In the genomic region with DNA sequence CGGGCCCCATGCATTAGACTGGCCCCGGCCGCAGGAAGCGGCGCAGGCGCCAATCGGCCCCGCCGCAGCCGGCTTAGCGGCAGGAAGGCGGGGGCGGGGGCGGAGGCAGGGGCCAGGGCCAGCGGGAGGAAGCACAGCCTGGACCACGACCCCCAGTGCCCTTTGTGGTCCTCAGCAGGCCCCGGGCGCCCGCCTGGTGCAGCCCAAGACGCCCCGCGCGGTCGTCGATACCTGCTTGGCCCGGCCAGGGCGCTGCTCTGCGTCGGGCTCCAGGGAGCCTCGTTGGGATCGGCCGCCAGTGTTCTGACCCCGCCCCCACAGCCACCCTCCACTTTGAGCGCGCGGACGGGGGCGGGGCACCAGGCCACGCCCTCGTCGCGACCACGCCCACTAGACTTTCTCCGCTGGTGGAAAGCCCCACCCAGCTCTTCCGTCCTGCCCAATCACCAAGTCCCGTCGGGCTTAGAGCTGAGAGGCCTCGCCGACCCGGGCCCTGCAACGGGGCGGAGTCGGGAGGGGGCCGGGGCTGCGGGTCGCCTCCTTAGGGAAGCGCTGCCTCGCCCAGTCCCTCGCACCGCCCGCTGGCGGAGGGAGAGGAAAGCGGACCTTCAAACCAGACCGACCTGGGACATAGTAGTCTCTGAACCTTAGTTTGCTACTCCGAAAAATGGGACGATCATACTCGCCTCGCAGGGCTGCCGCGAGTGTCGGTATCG, we compare ENCODE assay signal across 7 cellular contexts. TPM values are rescaled to one million over a fixed set of nuclear protein-coding genes. Genes with fewer than 3 reads are reported as not detected.
DNase-seq lines count a peak whose midpoint lies in the region; ATAC-seq, FAIRE-seq and TF ChIP-seq lines count a peak whose summit lies in the region.

A gene with protein sequence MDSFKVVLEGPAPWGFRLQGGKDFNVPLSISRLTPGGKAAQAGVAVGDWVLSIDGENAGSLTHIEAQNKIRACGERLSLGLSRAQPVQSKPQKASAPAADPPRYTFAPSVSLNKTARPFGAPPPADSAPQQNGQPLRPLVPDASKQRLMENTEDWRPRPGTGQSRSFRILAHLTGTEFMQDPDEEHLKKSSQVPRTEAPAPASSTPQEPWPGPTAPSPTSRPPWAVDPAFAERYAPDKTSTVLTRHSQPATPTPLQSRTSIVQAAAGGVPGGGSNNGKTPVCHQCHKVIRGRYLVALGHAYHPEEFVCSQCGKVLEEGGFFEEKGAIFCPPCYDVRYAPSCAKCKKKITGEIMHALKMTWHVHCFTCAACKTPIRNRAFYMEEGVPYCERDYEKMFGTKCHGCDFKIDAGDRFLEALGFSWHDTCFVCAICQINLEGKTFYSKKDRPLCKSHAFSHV (minus strand): TSS at position 308 of the 716 bp plus-strand sequence. CDS start 1,092 bp downstream, outside the sequence.

- peak within 1 kb of the TSS; percentile 88 for H3K4me3 Mint-ChIP-seq in astrocyte (ENCODE audit: unreplicated experiment)

- ATAC-seq in GM18505 (IDR thresholded peaks at IDR 0.05; ENCODE audit: unreplicated experiment) (peak; percentile 66), HG02973 (IDR thresholded peaks at IDR 0.05; ENCODE audit: unreplicated experiment) (peak; percentile 61)

- H3K27ac Mint-ChIP-seq in astrocyte (ENCODE audit: unreplicated experiment) = peak within 1 kb of the TSS; percentile 92

- H3K36me3 Mint-ChIP-seq in astrocyte (ENCODE audit: low read depth, unreplicated experiment) = peaks cover 7% of the 10 kb centered on the region

- no peak within 1 kb of the TSS for H2AFZ ChIP-seq in astrocyte (ENCODE audit: low read depth, low read length)

- peak; percentile 94 for TF ChIP-seq POLR2A in GM18505 (IDR thresholded peaks at IDR 0.05; ENCODE audit: borderline replicate concordance, extremely low read depth, insufficient read depth, insufficient read length)

- FAIRE-seq in astrocyte (lab: Jason Lieb, UNC) = no peak

- peaks cover 49% of the 10 kb centered on the region for H3K79me2 ChIP-seq in astrocyte (ENCODE audit: insufficient read depth, low read length)

- H3K4me1 ChIP-seq in astrocyte (ENCODE audit: insufficient read depth, low read length) = peaks cover 60% of the 10 kb centered on the region

- H3K4me2 ChIP-seq in astrocyte (ENCODE audit: low read length) = peak within 1 kb of the TSS; percentile 96

- H3K27me3 Mint-ChIP-seq in astrocyte (ENCODE audit: low read depth, unreplicated experiment) = no peaks in the 10 kb centered on the region

- no peak for TF ChIP-seq CTCF in astrocyte (IDR thresholded peaks at IDR 0.05; ENCODE audit: insufficient read depth, low read depth, low read length)

- peak within 1 kb of the TSS; percentile 94 for H3K27ac ChIP-seq in astrocyte (ENCODE audit: low read depth, low read length)

- H3K9me3 ChIP-seq in astrocyte (ENCODE audit: insufficient read depth, low read depth, low read length) = no peaks in the 10 kb centered on the region

- no peaks in the 10 kb centered on the region for H3K9me3 Mint-ChIP-seq in astrocyte (ENCODE audit: unreplicated experiment)

- H3K36me3 ChIP-seq in astrocyte (ENCODE audit: insufficient read depth, low read length) = peaks cover 16% of the 10 kb centered on the region

- peak within 1 kb of the TSS; percentile 82 for H3K4me3 ChIP-seq in astrocyte (ENCODE audit: insufficient read depth, low read depth, low read length)

- H4K20me1 ChIP-seq in astrocyte (ENCODE audit: insufficient read depth, low read length) = peaks cover 27% of the 10 kb centered on the region

- H3K9ac ChIP-seq in astrocyte (ENCODE audit: low read length) = peak within 1 kb of the TSS; percentile 89

- no peaks in the 10 kb centered on the region for H3K27me3 ChIP-seq in astrocyte (ENCODE audit: insufficient read depth, low read length)

- H3K4me1 Mint-ChIP-seq in astrocyte (ENCODE audit: low read depth, unreplicated experiment) = peaks cover 46% of the 10 kb centered on the region

- peak; percentile 91 for DNase-seq in NCI-H2029 (lab: John Stamatoyannopoulos, UW)
- DNase-seq in T-helper 22 cell (ENCODE audit: low read depth) = peak; percentile 88
- peak; percentile 91 for DNase-seq in astrocyte (ENCODE audit: low read depth)
- DNase-seq in hepatic stellate cell (ENCODE audit: low spot score) = peak; percentile 99
- DNase-seq in retina = peak; percentile 99

RNA-seq across cellular contexts. Expression of the gene that starts here (rescaled TPM):
- 590 and 591 TPM in 2 replicates for total RNA-seq in astrocyte

Comparison
In these comparisons a context has a peak if more than half of its experiments do, and no peak if none do; other contexts are left out.
1. Peak in every context shown above with its lines: DNase-seq, ATAC-seq, H3K4me3 ChIP-seq and H3K27ac ChIP-seq.